12 cellular contexts compared by ENCODE assay signal in the genomic region with DNA sequence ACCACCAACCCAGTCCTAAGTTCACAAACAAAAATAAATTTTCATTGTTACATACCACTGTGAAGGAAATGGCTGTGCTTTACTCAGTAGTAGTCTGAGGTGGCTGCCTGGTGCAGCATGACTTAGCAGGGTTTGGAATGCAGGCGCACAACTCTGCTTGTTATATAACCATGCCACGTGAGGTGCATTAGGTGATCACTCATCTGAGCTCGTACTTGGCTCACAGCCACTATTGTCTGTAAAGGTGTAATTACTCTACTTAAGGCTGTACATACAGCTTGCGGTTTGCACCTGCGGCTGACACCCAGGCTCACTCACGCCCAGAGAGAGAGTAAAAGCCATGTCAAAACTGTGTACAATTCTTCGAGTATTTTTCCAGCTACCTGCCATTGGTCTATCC.
DNase-seq lines count a peak whose midpoint lies in the region; ATAC-seq and TF ChIP-seq lines count a peak whose summit lies in the region.
"Had no signal": no experiment of that assay in that cellular context is flagged by ENCODE, and none has a peak within 500 bp of the region (broad histone marks: within the 10 kb centered on the region; RNA-seq: fewer than 3 reads in every experiment).

No MANE protein-coding gene starts in this region.

- H3K27ac Mint-ChIP-seq in Calu3 (ENCODE audit: unreplicated experiment), result peak overlapping the region; percentile 90
- H3K27ac Mint-ChIP-seq in CD8-positive, alpha-beta memory T cell, result no peak overlapping the region
- H3K27ac Mint-ChIP-seq: endodermal cell, T-helper 17 cell had no signal

- peak; percentile 79 for DNase-seq in Calu3
- peak; percentile 89 for DNase-seq in NCI-H1105 treated with DMSO at 0.1 percent for 48 hours (lab: John Stamatoyannopoulos, UW)
- DNase-seq in RWPE1 (ENCODE audit: low spot score), result peak; percentile 73
- peak; percentile 72 for DNase-seq in left kidney (ENCODE audit: low read depth, low spot score)
- DNase-seq in CD8-positive, alpha-beta memory T cell, result no peak
- DNase-seq in SIG-M5 (lab: John Stamatoyannopoulos, UW), result no peak
- DNase-seq in pons (ENCODE audit: low spot score), result no peak
- DNase-seq: endodermal cell; naive thymus-derived CD8-positive, alpha-beta T cell; stimulated activated CD4-positive, alpha-beta T cell treated with anti-CD3 and anti-CD28 coated beads, Interleukin-12 subunit alpha, Interleukin-12 subunit beta, amount 100 ng/mL, for 4 hours; T-helper 17 cell had no signal

- CTCF ChIA-PET in Calu3 (lab: Charles Lee) (interaction anchor here (0.8 to 1.5 kb wide), 2 partner anchors 25 to 352 kb away, joined by 7 read pairs; no protein-coding TSS in a partner anchor), RWPE1 (lab: Yijun Ruan, JAX) (interaction anchor here (0.7 kb wide), 1 partner anchor 347 kb away, joined by 4 read pairs; no protein-coding TSS in a partner anchor)
- CTCF ChIA-PET in CD8-positive, alpha-beta memory T cell (lab: Charles Lee), result no interaction called here

- peaks cover 24% of the 10 kb centered on the region for H3K4me1 Mint-ChIP-seq in Calu3 (ENCODE audit: low read depth, unreplicated experiment)
- no peaks in the 10 kb centered on the region for H3K4me1 Mint-ChIP-seq in CD8-positive, alpha-beta memory T cell
- H3K4me1 Mint-ChIP-seq: endodermal cell; naive thymus-derived CD8-positive, alpha-beta T cell; T-helper 17 cell had no signal

- H3K36me3 ChIP-seq in CD8-positive, alpha-beta memory T cell (ENCODE audit: insufficient read depth, low read length), result no peaks in the 10 kb centered on the region

- H3K27ac ChIP-seq in RWPE1, result peak overlapping the region; percentile 56
- no peak overlapping the region for H3K27ac ChIP-seq in CD8-positive, alpha-beta memory T cell (ENCODE audit: low read depth, low read length)

- TF ChIP-seq CTCF in Calu3 (IDR thresholded peaks at IDR 0.05; ENCODE audit: unreplicated experiment) (no peak), RWPE1 (conservative IDR thresholded peaks at IDR 0.05; ENCODE audit: low read depth) (no peak)

- ATAC-seq in GM18873 (IDR thresholded peaks at IDR 0.05; ENCODE audit: low FRiP score, unreplicated experiment), result no peak
- ATAC-seq: naive thymus-derived CD8-positive, alpha-beta T cell; T-helper 17 cell had no signal

- peak overlapping the region; percentile 17 for H3K4me3 Mint-ChIP-seq in Calu3 (ENCODE audit: low read depth, unreplicated experiment)
- H3K4me3 Mint-ChIP-seq in CD8-positive, alpha-beta memory T cell, result no peak overlapping the region
- H3K4me3 Mint-ChIP-seq: endodermal cell; naive thymus-derived CD8-positive, alpha-beta T cell; T-helper 17 cell had no signal

- H3K36me3 Mint-ChIP-seq in Calu3 (ENCODE audit: insufficient read depth, unreplicated experiment), result peaks cover 9% of the 10 kb centered on the region
- peaks cover 0 to 5% (median 5%) of the 10 kb centered on the region in 3 donors for H3K36me3 Mint-ChIP-seq in CD8-positive, alpha-beta memory T cell

- intact Hi-C loops in Calu3 (cut with micrococcal nuclease; ENCODE audit: unreplicated experiment), result no loop called here

- peaks cover 5% of the 10 kb centered on the region for H3K9me3 Mint-ChIP-seq in Calu3 (ENCODE audit: low read depth, unreplicated experiment)
- H3K9me3 Mint-ChIP-seq in CD8-positive, alpha-beta memory T cell, result peaks cover 0 to 12% (median 2%) of the 10 kb centered on the region in 5 donors

- BruUV-seq in Calu3 (replicated peaks; lab: Mats Ljungman, UMichigan), result no TSS peak

- H3K9me3 ChIP-seq in CD8-positive, alpha-beta memory T cell (ENCODE audit: low read length), result no peaks in the 10 kb centered on the region

- POLR2A ChIA-PET in RWPE1 (lab: Yijun Ruan, JAX; ENCODE audit: low non-redundant PET), result no interaction called here
- POLR2A ChIA-PET in CD8-positive, alpha-beta memory T cell (lab: Charles Lee), result no interaction called here

- no peaks in the 10 kb centered on the region for H3K27me3 ChIP-seq in CD8-positive, alpha-beta memory T cell (ENCODE audit: insufficient read depth, low read length, poor library complexity, severe bottlenecking)

- H3K4me3 ChIP-seq in CD8-positive, alpha-beta memory T cell (ENCODE audit: low read length), result no peak overlapping the region

- no peaks in the 10 kb centered on the region for H3K4me1 ChIP-seq in CD8-positive, alpha-beta memory T cell (ENCODE audit: insufficient read depth, low read length)

- H3K27me3 Mint-ChIP-seq in Calu3 (ENCODE audit: unreplicated experiment), result no peaks in the 10 kb centered on the region
- peaks cover 0 to 1% of the 10 kb centered on the region in 2 donors for H3K27me3 Mint-ChIP-seq in CD8-positive, alpha-beta memory T cell
- H3K27me3 Mint-ChIP-seq: T-helper 17 cell had no signal

Comparison
In these comparisons a context has a peak if more than half of its experiments do, and no peak if none do; other contexts are left out.
1. DNase-seq: peak in Calu3 (single experiment), NCI-H1105 treated with DMSO at 0.1 percent for 48 hours (single experiment), RWPE1 (single experiment) and left kidney (single experiment); none in CD8-positive, alpha-beta memory T cell (0 of 5), SIG-M5 (single experiment) and pons (single experiment).